Comparison of ENCODE assay signal across 10 cellular contexts in the genomic region with DNA sequence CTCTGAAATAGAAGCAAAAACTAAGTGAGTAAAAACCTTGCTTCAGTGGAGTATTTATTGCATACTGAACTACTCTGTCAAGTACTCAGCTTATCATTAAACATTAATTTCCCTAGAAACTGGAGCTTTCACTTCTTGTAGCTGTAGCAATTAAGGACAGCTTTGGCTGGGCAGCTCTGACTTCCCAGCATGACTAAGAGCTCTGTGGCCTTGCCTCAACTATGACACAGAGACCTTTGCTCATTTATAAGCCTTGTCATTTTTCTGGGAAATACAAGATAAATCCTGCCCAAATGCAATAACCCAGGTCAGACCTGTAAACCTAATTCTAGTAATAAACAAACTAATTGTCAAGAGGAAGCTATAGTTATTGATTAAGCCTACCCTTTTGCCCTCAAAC.
DNase-seq lines count a peak whose midpoint lies in the region; ATAC-seq and TF ChIP-seq lines count a peak whose summit lies in the region.
"Had no signal": no experiment of that assay in that cellular context is flagged by ENCODE, and none has a peak within 500 bp of the region (broad histone marks: within the 10 kb centered on the region; RNA-seq: fewer than 3 reads in every experiment).

No MANE protein-coding gene starts in this region.

- H3K36me3 ChIP-seq in effector memory CD4-positive, alpha-beta T cell (ENCODE audit: control insufficient read depth, insufficient read depth, low read length) = no peaks in the 10 kb centered on the region

- no peaks in the 10 kb centered on the region for H3K4me1 ChIP-seq in effector memory CD4-positive, alpha-beta T cell (ENCODE audit: control insufficient read depth, insufficient read depth, low read length, poor library complexity, severe bottlenecking)

- H3K27me3 ChIP-seq in effector memory CD4-positive, alpha-beta T cell (replicated peaks; ENCODE audit: control insufficient read depth, insufficient read depth, low read length, poor library complexity, severe bottlenecking) = no peaks in the 10 kb centered on the region

- 0 out of 2 replicates have a peak overlapping the region, but pooled peaks have one; percentile 40 for H3K27ac ChIP-seq in VCaP
- no peak overlapping the region for H3K27ac ChIP-seq in effector memory CD4-positive, alpha-beta T cell (ENCODE audit: insufficient read depth, low read length, poor library complexity, severe bottlenecking)

- DNase-seq in myocyte (ENCODE audit: low read depth) (peak; percentile 66), AML-193 (lab: John Stamatoyannopoulos, UW) (no peak), epidermal melanocyte (ENCODE audit: insufficient read length, low spot score) (no peak)
- DNase-seq in activated CD8-positive, alpha-beta memory T cell treated with anti-CD3 and anti-CD28 coated beads for 24 hours = no peak
- DNase-seq in effector memory CD4-positive, alpha-beta T cell = no peak
- DNase-seq: NCI-H2081 treated with DMSO at 0.1 percent for 48 hours, T-helper 9 cell had no signal

- H3K4me3 ChIP-seq in effector memory CD4-positive, alpha-beta T cell (ENCODE audit: insufficient read depth, low read depth, low read length, poor library complexity, severe bottlenecking) = no peak overlapping the region

- ATAC-seq in GM18498 (IDR thresholded peaks at IDR 0.05; ENCODE audit: unreplicated experiment) = peak; percentile 41
- peak; percentile 73 for ATAC-seq in HG02973 (IDR thresholded peaks at IDR 0.05; ENCODE audit: unreplicated experiment)

- no peak for TF ChIP-seq CTCF in VCaP (conservative IDR thresholded peaks at IDR 0.05)

- H3K9me3 ChIP-seq in effector memory CD4-positive, alpha-beta T cell (ENCODE audit: control insufficient read depth, low read length) = no peaks in the 10 kb centered on the region
